29 cellular contexts compared by ENCODE assay signal in genomic region chrX:420496-421223, GRCh38.
"Had no signal": no experiment of that assay in that cellular context is flagged by ENCODE, and none has a peak within 500 bp of the region (broad histone marks: within the 10 kb centered on the region; RNA-seq: fewer than 3 reads in every experiment).

No MANE protein-coding gene starts in this region.

- H3K36me3 ChIP-seq: heart right ventricle, pancreas, prostate gland, spleen, suprapubic skin, thoracic aorta, tibial artery, upper lobe of right lung had no signal

- H3K27ac Mint-ChIP-seq: memory B cell; naive thymus-derived CD8-positive, alpha-beta T cell; nephron; stimulated activated effector memory CD8-positive, alpha-beta T cell treated with anti-CD3 and anti-CD28 coated beads, Interleukin-12 subunit alpha, Interleukin-12 subunit beta, amount 100 ng/mL, for 72 hours; stimulated activated naive CD8-positive, alpha-beta T cell treated with anti-CD3 and anti-CD28 coated beads, Interleukin-15, Interleukin-2, amounts not matched to agents 100 ng/mL and 50 ng/mL, for 24 hours had no signal

- H3K4me1 ChIP-seq: heart right ventricle, pancreas, prostate gland, spleen, suprapubic skin, tibial artery, upper lobe of right lung had no signal

- H3K9me3 ChIP-seq: heart right ventricle, pancreas, prostate gland, suprapubic skin, thoracic aorta, tibial artery, upper lobe of right lung had no signal

- FAIRE-seq: pancreas, small intestine, urothelium cell line had no signal

- H3K27me3 Mint-ChIP-seq: stimulated activated naive CD8-positive, alpha-beta T cell treated with anti-CD3 and anti-CD28 coated beads, Interleukin-15, Interleukin-2, amounts not matched to agents 100 ng/mL and 50 ng/mL, for 24 hours had no signal

- ATAC-seq: heart right ventricle; left cardiac atrium; left lobe of liver; naive thymus-derived CD8-positive, alpha-beta T cell; pancreas; right cardiac atrium; sciatic nerve; stimulated activated effector memory CD8-positive, alpha-beta T cell treated with anti-CD3 and anti-CD28 coated beads, Interleukin-12 subunit alpha, Interleukin-12 subunit beta, amount 100 ng/mL, for 72 hours; upper lobe of right lung had no signal

- H3K27ac ChIP-seq: heart right ventricle, hepatocyte, pancreas, prostate gland, spleen, suprapubic skin, thoracic aorta, tibial artery, upper lobe of right lung had no signal

- H3K36me3 Mint-ChIP-seq: stimulated activated effector memory CD8-positive, alpha-beta T cell treated with anti-CD3 and anti-CD28 coated beads, Interleukin-12 subunit alpha, Interleukin-12 subunit beta, amount 100 ng/mL, for 72 hours had no signal

- H3K4me3 ChIP-seq: heart right ventricle, hepatocyte, pancreas, prostate gland, spleen, suprapubic skin, thoracic aorta, tibial artery, upper lobe of right lung had no signal

- DNase-seq: heart right ventricle; islet precursor cell; kidney glomerular epithelial cell; left cardiac atrium; midbrain; nucleus accumbens; retina; small intestine; spleen; stimulated activated CD4-positive, alpha-beta T cell treated with anti-CD3 and anti-CD28 coated beads, Interleukin-4, amount 100 ng/mL, for 24 hours; stimulated activated naive CD4-positive, alpha-beta T cell; tibial artery; trophoblast cell had no signal

- H3K4me3 Mint-ChIP-seq: memory B cell; naive thymus-derived CD8-positive, alpha-beta T cell; nephron; neural crest cell; stimulated activated effector memory CD8-positive, alpha-beta T cell treated with anti-CD3 and anti-CD28 coated beads, Interleukin-12 subunit alpha, Interleukin-12 subunit beta, amount 100 ng/mL, for 72 hours; stimulated activated naive CD8-positive, alpha-beta T cell treated with anti-CD3 and anti-CD28 coated beads, Interleukin-15, Interleukin-2, amounts not matched to agents 100 ng/mL and 50 ng/mL, for 24 hours had no signal

- H3K4me1 Mint-ChIP-seq: nephron; neural crest cell; stimulated activated effector memory CD8-positive, alpha-beta T cell treated with anti-CD3 and anti-CD28 coated beads, Interleukin-12 subunit alpha, Interleukin-12 subunit beta, amount 100 ng/mL, for 72 hours had no signal
